Comparison of ENCODE assay signal across 12 cellular contexts in the genomic region with DNA sequence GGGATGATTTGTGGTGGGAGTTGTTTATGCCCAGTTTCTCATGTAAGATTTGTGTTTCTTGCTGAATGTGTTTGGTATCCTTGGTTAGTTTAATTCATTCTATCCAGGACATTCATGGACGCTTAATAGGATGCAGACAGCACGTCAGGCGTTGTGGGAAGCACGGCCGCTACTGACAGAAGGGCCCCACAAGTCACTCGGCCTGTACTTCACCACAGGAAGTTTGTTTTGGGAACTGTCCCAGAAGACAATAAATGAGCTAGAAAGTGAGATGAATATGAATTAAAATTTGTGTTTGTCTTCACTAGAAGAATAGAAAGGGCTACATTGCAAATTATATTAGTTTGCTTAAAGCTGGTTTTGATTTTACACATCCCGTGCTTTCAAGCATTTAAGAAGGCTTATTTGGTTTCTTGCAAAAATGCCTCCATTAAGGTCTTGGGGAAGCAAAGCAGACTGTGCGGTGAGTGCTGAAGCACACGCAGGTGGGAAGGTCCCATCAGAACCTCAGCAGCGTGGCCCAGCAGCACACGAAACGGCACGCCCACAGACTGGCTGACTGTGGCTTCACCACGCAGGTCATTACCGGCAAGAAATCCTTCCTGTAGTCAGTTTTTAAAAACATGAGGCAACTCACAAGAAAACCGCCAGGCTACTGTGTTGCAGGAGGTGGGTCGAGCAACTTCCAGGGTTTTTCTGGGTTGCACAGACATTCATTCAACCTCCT.
DNase-seq lines count a peak whose midpoint lies in the region; ATAC-seq and TF ChIP-seq lines count a peak whose summit lies in the region.
"Had no signal": no experiment of that assay in that cellular context is flagged by ENCODE, and none has a peak within 500 bp of the region (broad histone marks: within the 10 kb centered on the region; RNA-seq: fewer than 3 reads in every experiment).

No MANE protein-coding gene starts in this region.

- H3K9me3 ChIP-seq in BLaER1 (no peaks in the 10 kb centered on the region), left ventricle myocardium inferior (replicated peaks) (no peaks in the 10 kb centered on the region), smooth muscle cell (replicated peaks; ENCODE audit: low read depth) (no peaks in the 10 kb centered on the region)
- H3K9me3 ChIP-seq: Caco-2 had no signal

- H3K27ac ChIP-seq in BLaER1, result no peak overlapping the region
- peak overlapping the region; percentile 87 for H3K27ac ChIP-seq in left ventricle myocardium inferior (replicated peaks)
- H3K27ac ChIP-seq in smooth muscle cell (ENCODE audit: low read depth), result no peak overlapping the region
- H3K27ac ChIP-seq: WERI-Rb-1 had no signal

- peak overlapping the region; percentile 63 for H3K4me2 ChIP-seq in BLaER1
- H3K4me2 ChIP-seq in smooth muscle cell, result no peak overlapping the region

- 85% methylated on average over 17 of the region's 17 CpGs for WGBS in smooth muscle cell (ENCODE audit: low lambda C conversion rate)

- no peak overlapping the region for H2AFZ ChIP-seq in smooth muscle cell (ENCODE audit: low read depth)

- H3K4me3 ChIP-seq in BLaER1, result no peak overlapping the region
- H3K4me3 ChIP-seq in left ventricle myocardium inferior, result no peak overlapping the region
- no peak overlapping the region for H3K4me3 ChIP-seq in smooth muscle cell

- H3K36me3 ChIP-seq in BLaER1, result no peaks in the 10 kb centered on the region
- no peaks in the 10 kb centered on the region for H3K36me3 ChIP-seq in left ventricle myocardium inferior
- no peaks in the 10 kb centered on the region for H3K36me3 ChIP-seq in smooth muscle cell (ENCODE audit: low read depth)
- H3K36me3 ChIP-seq: WERI-Rb-1 had no signal

- intact Hi-C loops in left ventricle myocardium inferior (cut with micrococcal nuclease), result no loop called here

- in situ Hi-C loops in G401 (cut with HindIII; ENCODE audit: low sequenced_read_pairs), result no loop called here

- H4K20me1 ChIP-seq in BLaER1, result no peaks in the 10 kb centered on the region
- no peaks in the 10 kb centered on the region for H4K20me1 ChIP-seq in smooth muscle cell (ENCODE audit: low read depth)

- peak; percentile 15 to 23 for DNase-seq in activated CD4-positive, alpha-beta T cell treated with anti-CD3 and anti-CD28 coated beads, Interleukin-2, amount 50 U/mL, for 48 hours
- DNase-seq in left ventricle myocardium inferior, result no peak
- no peak for DNase-seq in smooth muscle cell (lab: John Stamatoyannopoulos, UW; ENCODE audit: unreplicated experiment)
- DNase-seq in G401 (ENCODE audit: low spot score), result no peak
- no peak for DNase-seq in NCI-H2107 treated with DMSO at 0.1 percent for 48 hours (lab: John Stamatoyannopoulos, UW; ENCODE audit: unreplicated experiment)
- DNase-seq: Caco-2, NCI-H1436, WERI-Rb-1 had no signal

- no peaks in the 10 kb centered on the region for H3K79me2 ChIP-seq in smooth muscle cell (ENCODE audit: low read depth)

- ATAC-seq in GM18909 (IDR thresholded peaks at IDR 0.05; ENCODE audit: poor library complexity, unreplicated experiment) (peak; percentile 76), GM19455 (IDR thresholded peaks at IDR 0.05; ENCODE audit: unreplicated experiment) (no peak)
- ATAC-seq: stimulated activated memory B cell treated with anti-CD40 and anti-IgM and Interleukin-4, amounts not matched to agents 10 μg/mL and 1 μg/mL and 100 μg/mL, for 72 hours had no signal

- H3K9ac ChIP-seq in BLaER1 (no peak overlapping the region), smooth muscle cell (ENCODE audit: low read depth) (no peak overlapping the region)

- no peaks in the 10 kb centered on the region for H3K27me3 ChIP-seq in BLaER1
- no peaks in the 10 kb centered on the region for H3K27me3 ChIP-seq in left ventricle myocardium inferior (ENCODE audit: low read depth)
- H3K27me3 ChIP-seq in smooth muscle cell (ENCODE audit: low read depth), result no peaks in the 10 kb centered on the region

- peaks cover 50% of the 10 kb centered on the region for H3K4me1 ChIP-seq in BLaER1
- H3K4me1 ChIP-seq in left ventricle myocardium inferior, result peaks cover 57% of the 10 kb centered on the region
- no peaks in the 10 kb centered on the region for H3K4me1 ChIP-seq in smooth muscle cell (ENCODE audit: low read depth)
- H3K4me1 ChIP-seq: Caco-2 had no signal

- TF ChIP-seq CTCF in left ventricle myocardium inferior (IDR thresholded peaks at IDR 0.05; ENCODE audit: borderline replicate concordance) (no peak), smooth muscle cell (IDR thresholded peaks at IDR 0.05; ENCODE audit: borderline replicate concordance, insufficient read depth, poor library complexity, severe bottlenecking) (no peak)

- H3F3A ChIP-seq in smooth muscle cell (ENCODE audit: low read depth), result no peaks in the 10 kb centered on the region

Comparison
In these comparisons a context has a peak if more than half of its experiments do, and no peak if none do; other contexts are left out.
1. DNase-seq: peak in activated CD4-positive, alpha-beta T cell treated with anti-CD3 and anti-CD28 coated beads, Interleukin-2, amount 50 U/mL, for 48 hours (2 of 2); none in left ventricle myocardium inferior (single experiment), smooth muscle cell (single experiment), G401 (single experiment) and NCI-H2107 treated with DMSO at 0.1 percent for 48 hours (single experiment).